In genomic region chr7:143245123-143245522, GRCh38 we compare ENCODE assay signal across 15 cellular contexts. TPM values are rescaled to one million over a fixed set of nuclear protein-coding genes. Genes with fewer than 3 reads are reported as not detected.
A peak's percentile ranks its signal among the peaks of the same experiment; 100 is the strongest.
DNase-seq lines count a peak whose midpoint lies in the region; ATAC-seq and TF ChIP-seq lines count a peak whose summit lies in the region.
"Had no signal": no experiment of that assay in that cellular context is flagged by ENCODE, and none has a peak within 500 bp of the region (broad histone marks: within the 10 kb centered on the region; RNA-seq: fewer than 3 reads in every experiment).

No MANE protein-coding gene starts in this region.

- H3K36me3 ChIP-seq in A673 (ENCODE audit: insufficient read depth, low read length, poor library complexity, severe bottlenecking) (no peaks in the 10 kb centered on the region), spleen (no peaks in the 10 kb centered on the region)
- H3K36me3 ChIP-seq: cardiac muscle cell, heart left ventricle had no signal

- CTCF ChIA-PET in A673 (lab: Charles Lee) = no interaction called here

- H3K27me3 Mint-ChIP-seq in T-helper 17 cell = no peaks in the 10 kb centered on the region

- H3K4me3 ChIP-seq in A673 (ENCODE audit: low read depth, low read length, poor library complexity, severe bottlenecking) (no peak overlapping the region), spleen (no peak overlapping the region)
- H3K4me3 ChIP-seq: cardiac muscle cell, heart left ventricle, smooth muscle cell had no signal

- peaks cover 4% of the 10 kb centered on the region for H3K36me3 Mint-ChIP-seq in T-helper 17 cell (ENCODE audit: low read depth)

- H3K4me1 ChIP-seq in A673 (ENCODE audit: insufficient read depth, low read length, poor library complexity, severe bottlenecking) (peaks cover 6% of the 10 kb centered on the region), spleen (peaks cover 0 to 53% (median 32%) of the 10 kb centered on the region in 6 donors)

- POLR2A ChIA-PET in A673 (lab: Charles Lee; ENCODE audit: low non-redundant PET) = interaction anchor here (0.5 kb wide), 1 partner anchor 29 kb away, joined by 3 read pairs; no protein-coding TSS in a partner anchor

- H3K4me1 Mint-ChIP-seq in T-helper 17 cell = peaks cover 38% of the 10 kb centered on the region

- no peak overlapping the region for H3K27ac ChIP-seq in A673 (ENCODE audit: low read depth, low read length, poor library complexity, severe bottlenecking)
- H3K27ac ChIP-seq in spleen = peak overlapping the region in 3 of 8 donors; percentile 36 to 50 (median 41)
- H3K27ac ChIP-seq: cardiac muscle cell had no signal

- no peaks in the 10 kb centered on the region for H3K9me3 ChIP-seq in A673 (ENCODE audit: low read depth, low read length, poor library complexity, severe bottlenecking)
- H3K9me3 ChIP-seq in T-helper 17 cell (ENCODE audit: control insufficient read depth, low read length, poor library complexity, severe bottlenecking) = no peaks in the 10 kb centered on the region
- peaks cover 0 to 11% (median 3%) of the 10 kb centered on the region in 8 donors for H3K9me3 ChIP-seq in spleen

- no peaks in the 10 kb centered on the region for H3K27me3 ChIP-seq in A673 (replicated peaks; ENCODE audit: insufficient read depth, low read depth, low read length, poor library complexity)
- no peaks in the 10 kb centered on the region for H3K27me3 ChIP-seq in spleen (replicated peaks in 1 of 7)
- H3K27me3 ChIP-seq: cardiac muscle cell, heart left ventricle had no signal

- peak overlapping the region; percentile 10 for H3K4me3 Mint-ChIP-seq in T-helper 17 cell
- H3K4me3 Mint-ChIP-seq: H9 had no signal

- TF ChIP-seq CTCF in A673 (conservative IDR thresholded peaks at IDR 0.05; ENCODE audit: low read depth, low read length) (no peak), spleen (IDR thresholded peaks at IDR 0.05 in 8 of 11, conservative IDR thresholded peaks at IDR 0.05 in 3 of 11) (no peak)

- no peak for TF ChIP-seq POLR2A in spleen (IDR thresholded peaks at IDR 0.05)

- BruUV-seq in A673 (replicated peaks; lab: Mats Ljungman, UMichigan) = no TSS peak

- intact Hi-C loops in A673 (cut with micrococcal nuclease; ENCODE audit: unreplicated experiment) = no loop called here
- intact Hi-C loops in spleen (cut with DNase I; ENCODE audit: low total_unique reads) = no loop called here

- WGBS in spleen, 5 donors = 28 to 41% (median 36%) methylated on average over 3 of the region's 3 CpGs

- ATAC-seq in T-helper 17 cell (peak; percentile 27), GM19395 (IDR thresholded peaks at IDR 0.05; ENCODE audit: unreplicated experiment) (no peak), GM18907 (IDR thresholded peaks at IDR 0.05; ENCODE audit: unreplicated experiment) (no peak)
- ATAC-seq: heart left ventricle had no signal

- peak; percentile 20 for DNase-seq in A673 (ENCODE audit: low spot score)
- DNase-seq in GM03348 (ENCODE audit: low spot score) = peak; percentile 37
- DNase-seq in T-helper 17 cell = no peak
- peak; percentile 57 for DNase-seq in fibroblast of gingiva (ENCODE audit: low read depth)
- DNase-seq in spleen = no peak
- no peak for DNase-seq in NCI-H1092 (lab: John Stamatoyannopoulos, UW)
- DNase-seq: DMS 273 treated with DMSO at 0.1 percent for 48 hours, H9, heart left ventricle, NCI-H1417, RPMI8226 had no signal

- H3K27ac Mint-ChIP-seq in T-helper 17 cell = peak overlapping the region; percentile 67
- H3K27ac Mint-ChIP-seq: H9 had no signal

RNA-seq across cellular contexts. Expression of gene GSTK1, which starts 18.1 kb away (rescaled TPM):
- total RNA-seq in A673 (2021) = 43.1 and 50.8 TPM in 2 replicates
- total RNA-seq in T-helper 17 cell = 100 to 1,000 TPM; 428 to 433 TPM
- total RNA-seq in spleen = 100 to 1,000 TPM; 194 to 247 (median 231) TPM
- polyA plus RNA-seq in spleen = 100 to 1,000 TPM; 162 to 182 (median 178) TPM

RNA-seq across cellular contexts. Expression of gene TAS2R40, which starts 23.3 kb away (rescaled TPM):
- total RNA-seq in A673 (2021) (not detected in 2 replicates), T-helper 17 cell (not detected), spleen (not detected)
- polyA plus RNA-seq in spleen = not detected
- total RNA-seq: cardiac muscle cell, H9, heart left ventricle, smooth muscle cell had no signal
- polyA plus RNA-seq: cardiac muscle cell, heart left ventricle, smooth muscle cell had no signal

RNA-seq across cellular contexts. Expression of gene TMEM139, which starts 39.6 kb away (rescaled TPM):
- total RNA-seq in A673 (2021) = not detected in 2 replicates
- total RNA-seq in T-helper 17 cell = under 1 TPM; 0.77 to 0.86 TPM
- 1 to 10 TPM in 4 of 7 donors, under 1 TPM in 3; 0.60 to 2.0 (median 1.2) TPM for total RNA-seq in spleen
- polyA plus RNA-seq in spleen = 1 to 10 TPM in 1 of 3 donors, under 1 TPM in 2; 0.52 to 2.3 (median 0.70) TPM

RNA-seq across cellular contexts. Expression of gene CASP2, which starts 43.0 kb away (rescaled TPM):
- total RNA-seq in A673 (2021) (57.8 and 76.8 TPM in 2 replicates), T-helper 17 cell (10 to 100 TPM; 49.3 to 52.5 TPM), spleen (10 to 100 TPM; 32.7 to 51.0 (median 43.8) TPM)
- polyA plus RNA-seq in spleen = 10 to 100 TPM in 2 of 3 donors, 1 to 10 TPM in 1; 9.9 to 14.5 (median 12.2) TPM

Comparison
In these comparisons a context has a peak if more than half of its experiments do, and no peak if none do; other contexts are left out.
1. DNase-seq: peak in A673 (single experiment), GM03348 (single experiment) and fibroblast of gingiva (single experiment); none in T-helper 17 cell (0 of 3), spleen (single experiment) and NCI-H1092 (single experiment).